In genomic region chr13:113273856-113274590, GRCh38 we compare ENCODE assay signal across 1 cellular context.
TF ChIP-seq lines count a peak whose summit lies in the region.

No MANE protein-coding gene starts in this region.

TF ChIP-seq in HepG2, 621 proteins besides CTCF, POLR2A, EP300 and RAD21:
- TF ChIP-seq PRDM10 (CRISPR knock-in tag; IDR thresholded peaks at IDR 0.05; ENCODE audit: low read depth) (no peak), GRHL1 (CRISPR knock-in tag; conservative IDR thresholded peaks at IDR 0.05) (no peak), TAF15 (IDR thresholded peaks at IDR 0.05; ENCODE audit: low read depth, low read length, poor library complexity, severe bottlenecking) (no peak), ZNF160 (CRISPR knock-in tag; IDR thresholded peaks at IDR 0.05) (no peak), ZNF138 (CRISPR knock-in tag; IDR thresholded peaks at IDR 0.05; ENCODE audit: low read depth) (no peak), ZFAT (CRISPR knock-in tag; conservative IDR thresholded peaks at IDR 0.05) (no peak), IKZF1 (IDR thresholded peaks at IDR 0.05) (no peak), ZKSCAN5 (CRISPR knock-in tag; IDR thresholded peaks at IDR 0.05) (no peak), PHF20 (CRISPR knock-in tag; IDR thresholded peaks at IDR 0.05) (no peak), PITX1 (CRISPR knock-in tag; IDR thresholded peaks at IDR 0.05) (no peak), GABPA (IDR thresholded peaks at IDR 0.05; ENCODE audit: low read depth, low read length) (no peak), GABPA (CRISPR knock-in tag; IDR thresholded peaks at IDR 0.05; ENCODE audit: low read depth) (no peak)
TF ChIP-seq in HepG2: peak in this region for 0.
